ENCODE assay signal across 8 cellular contexts in the genomic region with DNA sequence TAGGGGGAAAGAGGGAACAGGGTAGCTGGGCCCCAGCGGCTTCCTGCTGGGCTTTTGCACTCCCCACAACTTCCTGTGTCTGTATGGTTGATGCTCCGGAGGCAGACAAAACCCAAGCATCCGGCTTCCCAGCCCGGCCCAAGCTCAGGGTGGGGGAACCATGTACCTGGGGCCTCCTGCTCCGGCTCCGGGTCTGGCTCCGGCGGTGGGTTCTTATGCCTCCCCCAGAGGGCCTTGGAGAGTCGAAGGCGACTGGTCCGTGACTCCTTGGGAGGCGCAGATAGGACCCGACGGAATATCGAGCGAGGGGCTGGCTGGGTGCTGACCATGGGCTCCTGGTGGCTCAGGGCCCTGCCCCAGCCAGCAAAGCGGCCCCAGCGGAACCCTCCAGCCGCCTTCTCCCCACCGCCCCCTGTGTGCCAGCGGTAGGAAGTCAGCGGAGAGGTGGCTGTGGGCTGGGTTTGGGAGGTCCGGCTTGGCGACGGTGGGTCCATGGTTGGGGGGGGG.
DNase-seq lines count a peak whose midpoint lies in the region; ATAC-seq lines count a peak whose summit lies in the region.

No MANE protein-coding gene starts in this region.

- DNase-seq in CD1c-positive myeloid dendritic cell (ENCODE audit: extremely low spot score) (peak; percentile 44), ecto neural progenitor cell (ENCODE audit: low spot score) (peak; percentile 45), NCI-H82 (lab: John Stamatoyannopoulos, UW) (no peak), HuH-7 (ENCODE audit: low spot score) (no peak)
- DNase-seq in activated CD4-positive, CD25-positive, alpha-beta regulatory T cell treated with anti-CD3 and anti-CD28 coated beads, Interleukin-2, amount 50 U/mL, for 72 hours, result peak; percentile 74
- DNase-seq in stimulated activated CD4-positive, alpha-beta T cell treated with anti-CD3 and anti-CD28 coated beads, Interleukin-2, amount 100 ng/mL, for 24 hours, result peak; percentile 76 to 77

- peak; percentile 55 for ATAC-seq in HG02852 (IDR thresholded peaks at IDR 0.05; ENCODE audit: unreplicated experiment)
- ATAC-seq in GM18861 (IDR thresholded peaks at IDR 0.05; ENCODE audit: unreplicated experiment), result no peak

Comparison
In these comparisons a context has a peak if more than half of its experiments do, and no peak if none do; other contexts are left out.
1. DNase-seq: peak in CD1c-positive myeloid dendritic cell (single experiment), activated CD4-positive, CD25-positive, alpha-beta regulatory T cell treated with anti-CD3 and anti-CD28 coated beads, Interleukin-2, amount 50 U/mL, for 72 hours (single experiment), ecto neural progenitor cell (single experiment) and stimulated activated CD4-positive, alpha-beta T cell treated with anti-CD3 and anti-CD28 coated beads, Interleukin-2, amount 100 ng/mL, for 24 hours (2 of 2); none in NCI-H82 (single experiment) and HuH-7 (single experiment).